17 cellular contexts compared by ENCODE assay signal in the genomic region with DNA sequence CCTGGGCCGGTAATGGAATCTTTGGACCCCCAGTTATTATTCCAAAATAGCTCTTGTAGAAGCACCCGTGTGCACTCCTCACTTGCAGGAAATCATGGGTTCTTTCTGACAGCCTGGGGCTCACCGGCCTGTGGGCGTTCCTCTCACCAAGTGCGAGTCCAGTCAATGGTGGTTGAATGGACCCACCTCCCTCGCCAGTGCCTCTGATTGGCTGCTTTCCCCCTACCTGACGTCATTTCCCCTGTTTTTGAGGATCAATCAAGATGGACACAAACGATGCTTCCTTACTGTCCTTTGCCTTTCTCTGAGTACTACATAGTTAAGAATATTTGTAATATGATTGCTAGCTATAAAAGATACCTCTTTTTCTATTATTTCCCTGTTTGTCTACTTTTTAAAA. TPM values are rescaled to one million over a fixed set of nuclear protein-coding genes. Genes with fewer than 3 reads are reported as not detected.
"Had no signal": no experiment of that assay in that cellular context is flagged by ENCODE, and none has a peak within 500 bp of the region (broad histone marks: within the 10 kb centered on the region; RNA-seq: fewer than 3 reads in every experiment).

No MANE protein-coding gene starts in this region.

- FAIRE-seq: astrocyte, colon, kidney had no signal

- H3K27me3 ChIP-seq: transverse colon had no signal

- H3K9ac ChIP-seq: parathyroid adenoma had no signal

- H3K9me3 ChIP-seq: mucosa of descending colon, neutrophil, transverse colon had no signal

- H3K4me3 ChIP-seq: esophagus muscularis mucosa, left ventricle myocardium inferior, mucosa of descending colon, transverse colon had no signal

- H3K27ac ChIP-seq: esophagus muscularis mucosa, left ventricle myocardium inferior, neutrophil, parathyroid adenoma, transverse colon had no signal

- H3K4me1 ChIP-seq: esophagus muscularis mucosa, left ventricle myocardium inferior, parathyroid adenoma, transverse colon had no signal

- H3K79me2 ChIP-seq: parathyroid adenoma had no signal

- H2AFZ ChIP-seq: parathyroid adenoma had no signal

- H3K36me3 ChIP-seq: esophagus muscularis mucosa, left ventricle myocardium inferior, neutrophil, transverse colon had no signal

- DNase-seq: activated CD4-positive, alpha-beta T cell treated with anti-CD3 and anti-CD28 coated beads, Interleukin-2, amount 50 U/mL, for 48 hours; activated naive CD4-positive, alpha-beta T cell treated with Interleukin-2 at 50 U/mL for 16 hours; kidney; left ventricle myocardium inferior; mucosa of descending colon; naive thymus-derived CD4-positive, alpha-beta T cell; T-helper 1 cell; T1000; transverse colon had no signal

- ATAC-seq: activated T-helper 17 cell treated with anti-CD3 and anti-CD28 coated beads, Interleukin-2, amount 50 U/mL, for 72 hours; mucosa of descending colon; naive thymus-derived CD4-positive, alpha-beta T cell; stimulated activated effector memory CD8-positive, alpha-beta T cell treated with anti-CD3 and anti-CD28 coated beads, Interleukin-12 subunit alpha, Interleukin-12 subunit beta, amount 100 ng/mL, for 72 hours had no signal

RNA-seq across cellular contexts. Expression of gene MOBP, which starts 18.1 kb away (rescaled TPM):
- total RNA-seq: activated T-helper 17 cell treated with anti-CD3 and anti-CD28 coated beads, Interleukin-2, amount 50 U/mL, for 72 hours; esophagus muscularis mucosa; left ventricle myocardium inferior; renal cortical epithelial cell had no signal
- polyA plus RNA-seq: naive thymus-derived CD4-positive, alpha-beta T cell had no signal
